19 cellular contexts compared by ENCODE assay signal in the genomic region with DNA sequence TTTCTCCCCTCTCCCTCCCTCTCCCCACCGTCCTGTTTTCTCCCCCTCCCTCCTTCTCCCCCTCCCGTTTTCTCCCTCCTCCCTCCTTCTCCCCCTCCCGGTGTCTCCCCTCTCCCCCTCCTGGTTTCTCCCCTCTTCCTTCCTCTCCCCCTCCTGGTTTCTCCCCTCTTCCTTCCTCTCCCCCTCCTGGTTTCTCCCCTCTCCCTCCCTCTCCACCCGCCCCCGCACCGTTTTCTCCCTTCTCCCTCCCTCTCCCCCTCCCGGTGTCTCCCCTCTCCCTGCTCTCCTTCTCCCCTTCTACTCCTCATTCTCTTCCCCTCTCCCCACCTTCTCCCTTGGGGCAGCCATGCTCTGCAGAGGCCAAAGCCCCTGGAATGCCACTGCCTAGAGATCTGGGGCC. TPM values are rescaled to one million over a fixed set of nuclear protein-coding genes. Genes with fewer than 3 reads are reported as not detected.
DNase-seq lines count a peak whose midpoint lies in the region; ATAC-seq lines count a peak whose summit lies in the region.
"Had no signal": no experiment of that assay in that cellular context is flagged by ENCODE, and none has a peak within 500 bp of the region (broad histone marks: within the 10 kb centered on the region; RNA-seq: fewer than 3 reads in every experiment).

No MANE protein-coding gene starts in this region.

- H3K27ac ChIP-seq in CD4-positive, CD25-positive, alpha-beta regulatory T cell (ENCODE audit: insufficient read depth, low read length, poor library complexity, severe bottlenecking), result no peak overlapping the region
- H3K27ac ChIP-seq: C4-2B, PC-9 had no signal

- peaks cover 29% of the 10 kb centered on the region for H3K36me3 Mint-ChIP-seq in CD4-positive, CD25-positive, alpha-beta regulatory T cell
- peaks cover 4% of the 10 kb centered on the region for H3K36me3 Mint-ChIP-seq in T-helper 17 cell (ENCODE audit: low read depth)
- peaks cover 77% of the 10 kb centered on the region for H3K36me3 Mint-ChIP-seq in stimulated activated memory B cell treated with anti-CD40 and anti-IgM and Interleukin-4, amounts not matched to agents 10 μg/mL and 1 μg/mL and 100 μg/mL, for 72 hours

- H3K4me3 ChIP-seq in CD4-positive, CD25-positive, alpha-beta regulatory T cell (ENCODE audit: low read depth, low read length), result no peak overlapping the region
- H3K4me3 ChIP-seq: PC-9 had no signal

- no peaks in the 10 kb centered on the region for H3K27me3 ChIP-seq in CD4-positive, CD25-positive, alpha-beta regulatory T cell (ENCODE audit: control insufficient read depth, insufficient read depth, low read length)

- DNase-seq in CD4-positive, CD25-positive, alpha-beta regulatory T cell, result no peak
- DNase-seq in T-helper 17 cell (no peak), left kidney (ENCODE audit: low read depth, low spot score) (peak; percentile 59), NCI-H2227 treated with DMSO at 0.1 percent for 48 hours (lab: John Stamatoyannopoulos, UW) (no peak)
- DNase-seq: DMS53, GDM1, Kasumi-1, NCI-H1694, NCI-H2081, PC-9, RPMI8226, SIG-M5, SK-N-SH had no signal

- no peaks in the 10 kb centered on the region for H3K27me3 Mint-ChIP-seq in CD4-positive, CD25-positive, alpha-beta regulatory T cell
- H3K27me3 Mint-ChIP-seq in T-helper 17 cell, result no peaks in the 10 kb centered on the region
- no peaks in the 10 kb centered on the region for H3K27me3 Mint-ChIP-seq in stimulated activated memory B cell treated with anti-CD40 and anti-IgM and Interleukin-4, amounts not matched to agents 10 μg/mL and 1 μg/mL and 100 μg/mL, for 72 hours

- no peaks in the 10 kb centered on the region for H3K9me3 Mint-ChIP-seq in CD4-positive, CD25-positive, alpha-beta regulatory T cell
- H3K9me3 Mint-ChIP-seq in stimulated activated memory B cell treated with anti-CD40 and anti-IgM and Interleukin-4, amounts not matched to agents 10 μg/mL and 1 μg/mL and 100 μg/mL, for 72 hours, result no peaks in the 10 kb centered on the region

- peaks cover 40% of the 10 kb centered on the region for H3K36me3 ChIP-seq in CD4-positive, CD25-positive, alpha-beta regulatory T cell (ENCODE audit: control insufficient read depth, insufficient read depth, low read length)

- no peaks in the 10 kb centered on the region for H3K9me3 ChIP-seq in CD4-positive, CD25-positive, alpha-beta regulatory T cell (ENCODE audit: control insufficient read depth in 2 of 2, low read length in 2 of 2)
- no peaks in the 10 kb centered on the region for H3K9me3 ChIP-seq in T-helper 17 cell (ENCODE audit: control insufficient read depth, low read length, poor library complexity, severe bottlenecking)
- H3K9me3 ChIP-seq: SK-N-SH had no signal

- no peak for ATAC-seq in CD4-positive, CD25-positive, alpha-beta regulatory T cell (ENCODE audit: low read depth in 2 of 2)
- ATAC-seq in T-helper 17 cell (no peak), GM18861 (IDR thresholded peaks at IDR 0.05; ENCODE audit: unreplicated experiment) (no peak), GM19324 (IDR thresholded peaks at IDR 0.05; ENCODE audit: low FRiP score, unreplicated experiment) (no peak)
- ATAC-seq in stimulated activated memory B cell treated with anti-CD40 and anti-IgM and Interleukin-4, amounts not matched to agents 10 μg/mL and 1 μg/mL and 100 μg/mL, for 72 hours, result no peak

- peaks cover 0 to 7% (median 3%) of the 10 kb centered on the region in 4 donors for H3K4me1 Mint-ChIP-seq in CD4-positive, CD25-positive, alpha-beta regulatory T cell
- H3K4me1 Mint-ChIP-seq in T-helper 17 cell, result peaks cover 4% of the 10 kb centered on the region
- H3K4me1 Mint-ChIP-seq in stimulated activated memory B cell treated with anti-CD40 and anti-IgM and Interleukin-4, amounts not matched to agents 10 μg/mL and 1 μg/mL and 100 μg/mL, for 72 hours, result peaks cover 21% of the 10 kb centered on the region

- no peak overlapping the region for H3K4me3 Mint-ChIP-seq in CD4-positive, CD25-positive, alpha-beta regulatory T cell
- H3K4me3 Mint-ChIP-seq in T-helper 17 cell, result no peak overlapping the region
- H3K4me3 Mint-ChIP-seq in stimulated activated memory B cell treated with anti-CD40 and anti-IgM and Interleukin-4, amounts not matched to agents 10 μg/mL and 1 μg/mL and 100 μg/mL, for 72 hours, result no peak overlapping the region

- peak overlapping the region in 2 of 3 donors; percentile 14 to 46 for H3K27ac Mint-ChIP-seq in CD4-positive, CD25-positive, alpha-beta regulatory T cell
- H3K27ac Mint-ChIP-seq in T-helper 17 cell, result peak overlapping the region; percentile 21
- peak overlapping the region; percentile 55 for H3K27ac Mint-ChIP-seq in stimulated activated memory B cell treated with anti-CD40 and anti-IgM and Interleukin-4, amounts not matched to agents 10 μg/mL and 1 μg/mL and 100 μg/mL, for 72 hours

- no peaks in the 10 kb centered on the region for H3K4me1 ChIP-seq in CD4-positive, CD25-positive, alpha-beta regulatory T cell (ENCODE audit: control insufficient read depth, insufficient read depth, low read length, poor library complexity, severe bottlenecking)

RNA-seq across cellular contexts. Expression of a gene that starts 12.1 kb away (rescaled TPM):
- 125 TPM for total RNA-seq in CD4-positive, CD25-positive, alpha-beta regulatory T cell
- polyA plus RNA-seq in CD4-positive, CD25-positive, alpha-beta regulatory T cell, result 10 to 100 TPM; 10.6 to 21.1 (median 15.3) TPM
- total RNA-seq in T-helper 17 cell, result 100 to 1,000 TPM; 134 TPM

RNA-seq across cellular contexts. Expression of a gene that starts 52.6 kb away (rescaled TPM):
- total RNA-seq in CD4-positive, CD25-positive, alpha-beta regulatory T cell, result 2.0 TPM
- polyA plus RNA-seq in CD4-positive, CD25-positive, alpha-beta regulatory T cell, result 1 to 10 TPM in 3 of 4 donors, under 1 TPM in 1; 0.88 to 1.5 (median 1.1) TPM
- 1 to 10 TPM; 4.1 to 4.3 TPM for total RNA-seq in T-helper 17 cell

RNA-seq across cellular contexts. Expression of a gene that starts 58.3 kb away (rescaled TPM):
- total RNA-seq in CD4-positive, CD25-positive, alpha-beta regulatory T cell, result not detected
- polyA plus RNA-seq in CD4-positive, CD25-positive, alpha-beta regulatory T cell, result not detected
- total RNA-seq in T-helper 17 cell, result not detected
- total RNA-seq: MCF 10A, NCI-H460 had no signal
